8 cellular contexts compared by ENCODE assay signal in genomic region chr4:67700874-67701850, GRCh38. TPM values are rescaled to one million over a fixed set of nuclear protein-coding genes. Genes with fewer than 3 reads are reported as not detected.
DNase-seq lines count a peak whose midpoint lies in the region; ATAC-seq and TF ChIP-seq lines count a peak whose summit lies in the region.

Gene UBA6 (minus strand): TSS chr4:67701155. CDS start chr4:67701119, 36 bp downstream.

- peaks cover 86% of the 10 kb centered on the region for H3K79me2 ChIP-seq in DOHH2 (ENCODE audit: control insufficient read depth, low read length)

- H3K36me3 ChIP-seq in DOHH2 (ENCODE audit: control insufficient read depth, low read length) = peaks cover 18% of the 10 kb centered on the region
- H3K36me3 ChIP-seq in KOPT-K1 (ENCODE audit: insufficient read depth, low read length) = peaks cover 19% of the 10 kb centered on the region; the same call in 1 of the 2 replicates
- H3K36me3 ChIP-seq in Peyer's patch = no peaks in the 10 kb centered on the region
- H3K36me3 ChIP-seq in esophagus muscularis mucosa = peaks cover 0 to 3% (median 0%) of the 10 kb centered on the region in 4 donors
- no peaks in the 10 kb centered on the region for H3K36me3 ChIP-seq in muscle layer of duodenum (ENCODE audit: control insufficient read depth in 1 of 2, insufficient read depth in 2 of 2, low read length in 2 of 2)

- peaks cover 6% of the 10 kb centered on the region for H3F3A ChIP-seq in DOHH2 (ENCODE audit: control insufficient read depth, insufficient read depth)

- H4K20me1 ChIP-seq in DOHH2 (ENCODE audit: control insufficient read depth, insufficient read depth, low read depth, low read length) = no peaks in the 10 kb centered on the region; the same call in 1 of the 2 replicates

- peak; percentile 35 to 85 for TF ChIP-seq POLR2A in Peyer's patch (IDR thresholded peaks at IDR 0.05)
- TF ChIP-seq POLR2A in esophagus muscularis mucosa (IDR thresholded peaks at IDR 0.05; ENCODE audit: low read depth) = no peak

- H3K4me1 ChIP-seq in DOHH2 (ENCODE audit: control insufficient read depth, low read length) (peaks cover 40% of the 10 kb centered on the region), Peyer's patch (peaks cover 0 to 13% (median 2%) of the 10 kb centered on the region in 4 donors), esophagus muscularis mucosa (peaks cover 13 to 31% (median 17%) of the 10 kb centered on the region in 4 donors), muscle layer of duodenum (ENCODE audit: control insufficient read depth in 1 of 2, insufficient read depth in 2 of 2, low read length in 2 of 2) (peaks cover 6 to 17% of the 10 kb centered on the region in 2 donors)

- peaks cover 5% of the 10 kb centered on the region for H3K9me3 ChIP-seq in DOHH2 (ENCODE audit: control insufficient read depth, insufficient read depth, low read length)
- H3K9me3 ChIP-seq in KOPT-K1 (ENCODE audit: insufficient read depth, low read length, poor library complexity, severe bottlenecking) = peaks cover 4% of the 10 kb centered on the region
- no peaks in the 10 kb centered on the region for H3K9me3 ChIP-seq in Peyer's patch
- H3K9me3 ChIP-seq in esophagus muscularis mucosa = no peaks in the 10 kb centered on the region
- H3K9me3 ChIP-seq in muscle layer of duodenum (ENCODE audit: control insufficient read depth in 1 of 2, low read length in 2 of 2) = no peaks in the 10 kb centered on the region

- TF ChIP-seq EP300 in esophagus muscularis mucosa (IDR thresholded peaks at IDR 0.05) = no peak

- peak within 1 kb of the TSS; percentile 93 for H3K4me2 ChIP-seq in DOHH2 (ENCODE audit: low read length)

- H3K9me2 ChIP-seq in DOHH2 (replicated peaks; ENCODE audit: control insufficient read depth, low read length) = no peaks in the 10 kb centered on the region

- H3K4me3 ChIP-seq in DOHH2 (ENCODE audit: low read length) (peak within 1 kb of the TSS; percentile 97), Peyer's patch (peak within 1 kb of the TSS; percentile 87 to 97 (median 91)), esophagus muscularis mucosa (peak within 1 kb of the TSS; percentile 70 to 92 (median 80)), muscle layer of duodenum (ENCODE audit: low read depth in 1 of 2, low read length in 2 of 2) (peak within 1 kb of the TSS; percentile 92 to 98)

- H3K27ac ChIP-seq in DOHH2 (ENCODE audit: low read depth, low read length) (peak within 1 kb of the TSS; percentile 40), KOPT-K1 (ENCODE audit: low read depth, low read length, poor library complexity, severe bottlenecking) (peak within 1 kb of the TSS; percentile 70), Peyer's patch (peak within 1 kb of the TSS; percentile 85 to 93 (median 89)), esophagus muscularis mucosa (replicated peaks in 1 of 4) (peak within 1 kb of the TSS; percentile 79 to 92 (median 89)), muscle layer of duodenum (ENCODE audit: low read length) (peak within 1 kb of the TSS; percentile 95)

- WGBS in esophagus muscularis mucosa = 2% methylated on average over 15 of the region's 55 CpGs

- peak; percentile 98 for ATAC-seq in GM21786 (IDR thresholded peaks at IDR 0.05; ENCODE audit: unreplicated experiment)

- H3K27me3 ChIP-seq in DOHH2 (ENCODE audit: control insufficient read depth, low read length) (no peaks in the 10 kb centered on the region), Peyer's patch (no peaks in the 10 kb centered on the region), esophagus muscularis mucosa (no peaks in the 10 kb centered on the region), muscle layer of duodenum (ENCODE audit: low read depth, low read length) (no peaks in the 10 kb centered on the region)

- peak; percentile 64 for TF ChIP-seq CTCF in DOHH2 (IDR thresholded peaks at IDR 0.05; ENCODE audit: low read depth, low read length, poor library complexity, severe bottlenecking)
- TF ChIP-seq CTCF in Peyer's patch (IDR thresholded peaks at IDR 0.05) = peak in 4 of 6 experiments; percentile 26 to 49 (median 36)
- peak; percentile 37 to 43 (median 40) for TF ChIP-seq CTCF in esophagus muscularis mucosa (IDR thresholded peaks at IDR 0.05)

- DNase-seq in Peyer's patch (peak; percentile 96 to 99 (median 98)), esophagus muscularis mucosa (ENCODE audit: extremely low spot score) (peak; percentile 99)
- peak; percentile 94 to 96 for DNase-seq in activated T-cell treated with anti-CD3 and anti-CD28 coated beads, Interleukin-2, amount 50 U/mL, for 48 hours
- DNase-seq in stimulated activated CD8-positive, alpha-beta memory T cell treated with anti-CD3 and anti-CD28 coated beads, Interleukin-7, amount 100 ng/mL, for 4 hours (ENCODE audit: low read depth in 2 of 2) = peak; percentile 92 to 94

- intact Hi-C loops in esophagus muscularis mucosa (cut with DNase I) = loop anchor here (5.0 kb wide), 1 partner anchor 154 kb away; the partner anchor contains the start of gene CENPC

RNA-seq across cellular contexts. Expression of gene UBA6, which starts in this region (rescaled TPM):
- total RNA-seq in Peyer's patch (10 to 100 TPM; 18.1 to 69.7 (median 43.3) TPM), esophagus muscularis mucosa (10 to 100 TPM; 18.8 to 40.9 (median 21.5) TPM)

Comparison
In these comparisons a context has a peak if more than half of its experiments do, and no peak if none do; other contexts are left out.
1. Peak in every context shown above with its lines: DNase-seq, ATAC-seq, H3K4me3 ChIP-seq and H3K27ac ChIP-seq.
2. H3K27ac ChIP-seq: peak in every context shown above with its lines; median percentile 95 in muscle layer of duodenum; 89 in Peyer's patch; 89 in esophagus muscularis mucosa; 70 in KOPT-K1; 40 in DOHH2.